8 cellular contexts compared by ENCODE assay signal in the genomic region with DNA sequence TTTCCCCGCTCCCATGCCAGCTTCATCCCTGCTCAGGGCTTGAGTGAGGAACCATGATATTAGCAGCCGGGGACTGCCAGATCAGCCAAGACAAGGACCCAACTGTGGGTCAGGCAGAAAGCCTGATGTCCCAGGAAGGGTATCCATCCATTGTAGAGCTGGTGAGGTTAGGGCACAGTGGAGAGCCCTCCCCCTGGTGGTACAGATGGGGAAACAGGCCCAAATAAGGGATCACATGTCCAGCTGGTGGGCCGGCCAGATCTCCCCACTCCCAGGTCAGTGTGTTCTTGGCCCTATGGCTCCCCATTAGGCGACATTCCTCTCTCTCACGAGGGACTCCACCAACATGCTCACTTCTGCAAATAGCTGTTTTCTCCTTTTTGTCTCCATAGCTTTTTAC. TPM values are rescaled to one million over a fixed set of nuclear protein-coding genes. Genes with fewer than 3 reads are reported as not detected.
DNase-seq lines count a peak whose midpoint lies in the region; ATAC-seq and TF ChIP-seq lines count a peak whose summit lies in the region.

No MANE protein-coding gene starts in this region.

- no peaks in the 10 kb centered on the region for H3K36me3 ChIP-seq in lower lobe of right lung

- CTCF ChIA-PET in WTC11 (lab: Charles Lee) = interaction anchor here (0.6 to 2.5 kb wide), 45 partner anchors 9 to 261 kb away, joined by 3 to 23 read pairs (median 4); a partner anchor contains a TSS

- no peaks in the 10 kb centered on the region for H3K27me3 ChIP-seq in lower lobe of right lung (ENCODE audit: low read depth)

- POLR2A ChIA-PET in WTC11 (lab: Charles Lee) = interaction anchor here (1.3 kb wide), 1 partner anchor 39 kb away, joined by 3 read pairs; no protein-coding TSS in a partner anchor

- no peak overlapping the region for H3K27ac Mint-ChIP-seq in WTC11

- no peaks in the 10 kb centered on the region for H3K9me3 ChIP-seq in lower lobe of right lung

- H3K4me1 Mint-ChIP-seq in WTC11 = no peaks in the 10 kb centered on the region

- no peak overlapping the region for H3K4me3 ChIP-seq in lower lobe of right lung

- H3K36me3 Mint-ChIP-seq in WTC11 = no peaks in the 10 kb centered on the region

- no peaks in the 10 kb centered on the region for H3K9me3 Mint-ChIP-seq in WTC11

- peaks cover 2% of the 10 kb centered on the region for H3K4me1 ChIP-seq in lower lobe of right lung

- intact Hi-C loops in lower lobe of right lung (cut with DNase I) = no loop called here

- ATAC-seq in WTC11 (peak; percentile 97), lower lobe of right lung (no peak), GM19023 (IDR thresholded peaks at IDR 0.05; ENCODE audit: unreplicated experiment) (no peak), GM19324 (IDR thresholded peaks at IDR 0.05; ENCODE audit: low FRiP score, unreplicated experiment) (no peak)

- peak; percentile 51 for DNase-seq in D341Med (ENCODE audit: low spot score)
- peak; percentile 7 for DNase-seq in HK-2 (ENCODE audit: unreplicated experiment)
- DNase-seq in WTC11 (ENCODE audit: low spot score) = peak; percentile 70
- no peak for DNase-seq in lower lobe of right lung
- DNase-seq in NCI-H2081 treated with DMSO at 0.1 percent for 48 hours (lab: John Stamatoyannopoulos, UW) = no peak
- DNase-seq in NCI-H1694 treated with DMSO at 0.1 percent for 48 hours (lab: John Stamatoyannopoulos, UW) = no peak

- TF ChIP-seq CTCF in WTC11 (IDR thresholded peaks at IDR 0.05) (peak; percentile 64), lower lobe of right lung (IDR thresholded peaks at IDR 0.05) (peak; percentile 27)

- H3K4me3 Mint-ChIP-seq in WTC11 = no peak overlapping the region

- no peak overlapping the region for H3K27ac ChIP-seq in lower lobe of right lung

- H3K27me3 Mint-ChIP-seq in WTC11 (ENCODE audit: low read depth) = peaks cover 37% of the 10 kb centered on the region

TF ChIP-seq in WTC11, 78 proteins besides CTCF, POLR2A, EP300 and RAD21:
- TF ChIP-seq, protein P1, sequence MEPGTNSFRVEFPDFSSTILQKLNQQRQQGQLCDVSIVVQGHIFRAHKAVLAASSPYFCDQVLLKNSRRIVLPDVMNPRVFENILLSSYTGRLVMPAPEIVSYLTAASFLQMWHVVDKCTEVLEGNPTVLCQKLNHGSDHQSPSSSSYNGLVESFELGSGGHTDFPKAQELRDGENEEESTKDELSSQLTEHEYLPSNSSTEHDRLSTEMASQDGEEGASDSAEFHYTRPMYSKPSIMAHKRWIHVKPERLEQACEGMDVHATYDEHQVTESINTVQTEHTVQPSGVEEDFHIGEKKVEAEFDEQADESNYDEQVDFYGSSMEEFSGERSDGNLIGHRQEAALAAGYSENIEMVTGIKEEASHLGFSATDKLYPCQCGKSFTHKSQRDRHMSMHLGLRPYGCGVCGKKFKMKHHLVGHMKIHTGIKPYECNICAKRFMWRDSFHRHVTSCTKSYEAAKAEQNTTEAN (CRISPR knock-in tag; IDR thresholded peaks at IDR 0.05) = 0 out of 2 replicates have a peak, but pooled peaks have one; percentile 28
- TF ChIP-seq, protein P2, sequence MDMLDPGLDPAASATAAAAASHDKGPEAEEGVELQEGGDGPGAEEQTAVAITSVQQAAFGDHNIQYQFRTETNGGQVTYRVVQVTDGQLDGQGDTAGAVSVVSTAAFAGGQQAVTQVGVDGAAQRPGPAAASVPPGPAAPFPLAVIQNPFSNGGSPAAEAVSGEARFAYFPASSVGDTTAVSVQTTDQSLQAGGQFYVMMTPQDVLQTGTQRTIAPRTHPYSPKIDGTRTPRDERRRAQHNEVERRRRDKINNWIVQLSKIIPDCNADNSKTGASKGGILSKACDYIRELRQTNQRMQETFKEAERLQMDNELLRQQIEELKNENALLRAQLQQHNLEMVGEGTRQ (CRISPR knock-in tag; IDR thresholded peaks at IDR 0.05) = peak; percentile 82
- TF ChIP-seq, protein P3, sequence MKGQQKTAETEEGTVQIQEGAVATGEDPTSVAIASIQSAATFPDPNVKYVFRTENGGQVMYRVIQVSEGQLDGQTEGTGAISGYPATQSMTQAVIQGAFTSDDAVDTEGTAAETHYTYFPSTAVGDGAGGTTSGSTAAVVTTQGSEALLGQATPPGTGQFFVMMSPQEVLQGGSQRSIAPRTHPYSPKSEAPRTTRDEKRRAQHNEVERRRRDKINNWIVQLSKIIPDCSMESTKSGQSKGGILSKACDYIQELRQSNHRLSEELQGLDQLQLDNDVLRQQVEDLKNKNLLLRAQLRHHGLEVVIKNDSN (CRISPR knock-in tag; IDR thresholded peaks at IDR 0.05) = peak; percentile 77
- TF ChIP-seq GABPB1 (CRISPR knock-in tag; IDR thresholded peaks at IDR 0.05) = no peak

RNA-seq across cellular contexts. Expression of a gene that starts 9.0 kb away (rescaled TPM):
- total RNA-seq in WTC11 (2021) (0.09 to 0.14 TPM (median 0.13 TPM) in 3 replicates), lower lobe of right lung (not detected)

RNA-seq across cellular contexts. Expression of a gene that starts 14.3 kb away (rescaled TPM):
- 0.04 TPM in 1 of 3 replicates, not detected in the others for total RNA-seq in WTC11 (2021)
- total RNA-seq in lower lobe of right lung = not detected

RNA-seq across cellular contexts. Expression of a gene that starts 19.9 kb away (rescaled TPM):
- total RNA-seq in WTC11 (2021) (5.0 to 7.9 TPM (median 5.1 TPM) in 3 replicates), lower lobe of right lung (89.3 TPM)

Comparison
In these comparisons a context has a peak if more than half of its experiments do, and no peak if none do; other contexts are left out.
1. DNase-seq: peak in D341Med (single experiment), HK-2 (single experiment) and WTC11 (single experiment); none in lower lobe of right lung (single experiment), NCI-H2081 treated with DMSO at 0.1 percent for 48 hours (single experiment) and NCI-H1694 treated with DMSO at 0.1 percent for 48 hours (single experiment).
2. RNA of a gene that starts 19.9 kb away (total RNA-seq): 89.3 TPM in lower lobe of right lung (single experiment); 5.0 to 7.9 TPM in WTC11; every median in the first group is over 10 times any median in the second.